In genomic region chr14:59275668-59276067, GRCh38 we compare ENCODE assay signal across 8 cellular contexts.
DNase-seq lines count a peak whose midpoint lies in the region; ATAC-seq and TF ChIP-seq lines count a peak whose summit lies in the region.

No MANE protein-coding gene starts in this region.

- no peaks in the 10 kb centered on the region for H4K20me1 ChIP-seq in OCI-LY3 (ENCODE audit: insufficient read depth, low read length)

- H3K4me1 ChIP-seq in OCI-LY3 (ENCODE audit: low read length) = peaks cover 49% of the 10 kb centered on the region

- H3K27me3 ChIP-seq in OCI-LY3 (ENCODE audit: low read depth, low read length) = no peaks in the 10 kb centered on the region

- peak; percentile 90 for ATAC-seq in HG02884 (IDR thresholded peaks at IDR 0.05; ENCODE audit: unreplicated experiment)
- peak; percentile 95 for ATAC-seq in esophagus mucosa
- ATAC-seq in stimulated activated effector memory CD8-positive, alpha-beta T cell treated with anti-CD3 and anti-CD28 coated beads, Interleukin-12 subunit alpha, Interleukin-12 subunit beta, amount 100 ng/mL, for 72 hours = peak; percentile 93

- no peak overlapping the region for H2AFZ ChIP-seq in OCI-LY3 (ENCODE audit: low read depth, low read length)

- peaks cover 3% of the 10 kb centered on the region for H3K36me3 Mint-ChIP-seq in activated CD4-positive, alpha-beta T cell treated with anti-CD3 and anti-CD28 coated beads, Interleukin-2, amount 10 ng/mL, durations not matched to agents 24 days and 14 days (ENCODE audit: low read depth)
- no peaks in the 10 kb centered on the region for H3K36me3 Mint-ChIP-seq in stimulated activated effector memory CD8-positive, alpha-beta T cell treated with anti-CD3 and anti-CD28 coated beads, Interleukin-12 subunit alpha, Interleukin-12 subunit beta, amount 100 ng/mL, for 72 hours

- peak overlapping the region; percentile 47 for H3K27ac Mint-ChIP-seq in activated CD4-positive, alpha-beta T cell treated with anti-CD3 and anti-CD28 coated beads, Interleukin-2, amount 10 ng/mL, durations not matched to agents 24 days and 14 days
- H3K27ac Mint-ChIP-seq in stimulated activated effector memory CD8-positive, alpha-beta T cell treated with anti-CD3 and anti-CD28 coated beads, Interleukin-12 subunit alpha, Interleukin-12 subunit beta, amount 100 ng/mL, for 72 hours = no peak overlapping the region

- H3K36me3 ChIP-seq in OCI-LY3 (replicated peaks; ENCODE audit: low read depth, low read length) = peaks cover 3% of the 10 kb centered on the region

- peaks cover 2% of the 10 kb centered on the region for H3K27me3 Mint-ChIP-seq in activated CD4-positive, alpha-beta T cell treated with anti-CD3 and anti-CD28 coated beads, Interleukin-2, amount 10 ng/mL, durations not matched to agents 24 days and 14 days

- peak overlapping the region; percentile 67 for H3K4me3 ChIP-seq in OCI-LY3 (ENCODE audit: low read length)

- no peak for TF ChIP-seq CTCF in OCI-LY3 (IDR thresholded peaks at IDR 0.05; ENCODE audit: low read depth, low read length)

- H3K79me2 ChIP-seq in OCI-LY3 (ENCODE audit: low read length) = no peaks in the 10 kb centered on the region

- H3K4me3 Mint-ChIP-seq in activated CD4-positive, alpha-beta T cell treated with anti-CD3 and anti-CD28 coated beads, Interleukin-2, amount 10 ng/mL, durations not matched to agents 24 days and 14 days = no peak overlapping the region
- H3K4me3 Mint-ChIP-seq in stimulated activated effector memory CD8-positive, alpha-beta T cell treated with anti-CD3 and anti-CD28 coated beads, Interleukin-12 subunit alpha, Interleukin-12 subunit beta, amount 100 ng/mL, for 72 hours = peak overlapping the region; percentile 34

- no peak for DNase-seq in activated CD4-positive, alpha-beta T cell treated with anti-CD3 and anti-CD28 coated beads, Interleukin-2, amount 10 ng/mL, durations not matched to agents 24 days and 14 days
- no peak for DNase-seq in activated CD4-positive, alpha-beta T cell treated with anti-CD3 and anti-CD28 coated beads, Interleukin-2, amount 50 U/mL, for 4 hours
- DNase-seq in stimulated activated effector memory CD8-positive, alpha-beta T cell treated with anti-CD3 and anti-CD28 coated beads, Interleukin-12 subunit alpha, Interleukin-12 subunit beta, amount 100 ng/mL, for 72 hours (ENCODE audit: low spot score in 2 of 2) = no peak
- DNase-seq in NCI-H187 treated with DMSO at 0.1 percent for 48 hours (lab: John Stamatoyannopoulos, UW) (no peak), substantia nigra (lab: John Stamatoyannopoulos, UW) (no peak)

- H3K27ac ChIP-seq in OCI-LY3 (ENCODE audit: low read length) = peak overlapping the region; percentile 94
- H3K27ac ChIP-seq in substantia nigra (ENCODE audit: low read depth, low read length, poor library complexity, severe bottlenecking) = no peak overlapping the region

- intact Hi-C loops in activated CD4-positive, alpha-beta T cell treated with anti-CD3 and anti-CD28 coated beads, Interleukin-2, amount 10 ng/mL, durations not matched to agents 24 days and 14 days (cut with micrococcal nuclease) = loop anchor here (1.0 to 2.0 kb wide), 4 partner anchors 8 to 87 kb away; partner anchors contain the start of gene DAAM1

- peak overlapping the region; percentile 84 for H3K4me2 ChIP-seq in OCI-LY3 (ENCODE audit: low read length)

- H3K9me3 Mint-ChIP-seq in activated CD4-positive, alpha-beta T cell treated with anti-CD3 and anti-CD28 coated beads, Interleukin-2, amount 10 ng/mL, durations not matched to agents 24 days and 14 days = no peaks in the 10 kb centered on the region
- H3K9me3 Mint-ChIP-seq in stimulated activated effector memory CD8-positive, alpha-beta T cell treated with anti-CD3 and anti-CD28 coated beads, Interleukin-12 subunit alpha, Interleukin-12 subunit beta, amount 100 ng/mL, for 72 hours = no peaks in the 10 kb centered on the region

- peak overlapping the region; percentile 57 for H3K9ac ChIP-seq in OCI-LY3 (ENCODE audit: low read length)

- no peaks in the 10 kb centered on the region for H3K9me3 ChIP-seq in OCI-LY3 (ENCODE audit: insufficient read depth, low read length)

- peaks cover 19% of the 10 kb centered on the region for H3K4me1 Mint-ChIP-seq in activated CD4-positive, alpha-beta T cell treated with anti-CD3 and anti-CD28 coated beads, Interleukin-2, amount 10 ng/mL, durations not matched to agents 24 days and 14 days
- peaks cover 29% of the 10 kb centered on the region for H3K4me1 Mint-ChIP-seq in stimulated activated effector memory CD8-positive, alpha-beta T cell treated with anti-CD3 and anti-CD28 coated beads, Interleukin-12 subunit alpha, Interleukin-12 subunit beta, amount 100 ng/mL, for 72 hours
